Comparison of ENCODE assay signal across 2 cellular contexts in genomic region chr18:36714476-36714875, GRCh38.
TF ChIP-seq lines count a peak whose summit lies in the region.

No MANE protein-coding gene starts in this region.

TF ChIP-seq in GM23338, 12 proteins besides CTCF, POLR2A, EP300 and RAD21 (continued from another document):
- no peak for TF ChIP-seq REST (IDR thresholded peaks at IDR 0.05; ENCODE audit: unreplicated experiment)
- TF ChIP-seq ZNF331 (CRISPR knock-in tag; IDR thresholded peaks at IDR 0.05; ENCODE audit: low read depth), result no peak
- no peak for TF ChIP-seq ZNF462 (CRISPR knock-in tag; IDR thresholded peaks at IDR 0.05)
- TF ChIP-seq CREB1 (CRISPR knock-in tag; IDR thresholded peaks at IDR 0.05; ENCODE audit: low read depth), result no peak
- no peak for TF ChIP-seq POLR2AphosphoS5 (IDR thresholded peaks at IDR 0.05; ENCODE audit: low read depth)
- TF ChIP-seq, protein P1, sequence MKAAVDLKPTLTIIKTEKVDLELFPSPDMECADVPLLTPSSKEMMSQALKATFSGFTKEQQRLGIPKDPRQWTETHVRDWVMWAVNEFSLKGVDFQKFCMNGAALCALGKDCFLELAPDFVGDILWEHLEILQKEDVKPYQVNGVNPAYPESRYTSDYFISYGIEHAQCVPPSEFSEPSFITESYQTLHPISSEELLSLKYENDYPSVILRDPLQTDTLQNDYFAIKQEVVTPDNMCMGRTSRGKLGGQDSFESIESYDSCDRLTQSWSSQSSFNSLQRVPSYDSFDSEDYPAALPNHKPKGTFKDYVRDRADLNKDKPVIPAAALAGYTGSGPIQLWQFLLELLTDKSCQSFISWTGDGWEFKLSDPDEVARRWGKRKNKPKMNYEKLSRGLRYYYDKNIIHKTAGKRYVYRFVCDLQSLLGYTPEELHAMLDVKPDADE (IDR thresholded peaks at IDR 0.05), result no peak
- TF ChIP-seq NANOG (IDR thresholded peaks at IDR 0.05; ENCODE audit: borderline replicate concordance), result no peak
- TF ChIP-seq ZNF114 (CRISPR knock-in tag; IDR thresholded peaks at IDR 0.05), result no peak
- no peak for TF ChIP-seq EZH2 (IDR thresholded peaks at IDR 0.05; ENCODE audit: low read depth, unreplicated experiment)
- no peak for TF ChIP-seq STAT1 (IDR thresholded peaks at IDR 0.05; ENCODE audit: unreplicated experiment)
- TF ChIP-seq JUNB (IDR thresholded peaks at IDR 0.05; ENCODE audit: unreplicated experiment), result no peak
TF ChIP-seq in GM23338: peak in this region for 0.

TF ChIP-seq in K562, 482 proteins besides CTCF, POLR2A, EP300 and RAD21 (continued from another document):
- TF ChIP-seq ZNF639 (CRISPR knock-in tag; conservative IDR thresholded peaks at IDR 0.05 in 1 of 2, IDR thresholded peaks at IDR 0.05 in 1 of 2) (no peak), HNRNPL (IDR thresholded peaks at IDR 0.05; ENCODE audit: low read depth, low read length) (no peak), MED1 (CRISPR knock-in tag; IDR thresholded peaks at IDR 0.05; ENCODE audit: borderline replicate concordance) (no peak), PTTG1 (tag; IDR thresholded peaks at IDR 0.05; ENCODE audit: low read depth) (no peak), CBX1 (IDR thresholded peaks at IDR 0.05; ENCODE audit: low read depth) (no peak), NRF1 (conservative IDR thresholded peaks at IDR 0.05 in 1 of 2, IDR thresholded peaks at IDR 0.05 in 1 of 2) (no peak), TFAP4 (CRISPR knock-in tag; IDR thresholded peaks at IDR 0.05; ENCODE audit: borderline replicate concordance) (no peak), POLR3A (IDR thresholded peaks at IDR 0.05; ENCODE audit: borderline replicate concordance, extremely low read depth, insufficient read depth, insufficient read length) (no peak), CAMTA2 (CRISPR knock-in tag; conservative IDR thresholded peaks at IDR 0.05) (no peak), GATAD2A (IDR thresholded peaks at IDR 0.05) (no peak)
- TF ChIP-seq, protein P2, sequence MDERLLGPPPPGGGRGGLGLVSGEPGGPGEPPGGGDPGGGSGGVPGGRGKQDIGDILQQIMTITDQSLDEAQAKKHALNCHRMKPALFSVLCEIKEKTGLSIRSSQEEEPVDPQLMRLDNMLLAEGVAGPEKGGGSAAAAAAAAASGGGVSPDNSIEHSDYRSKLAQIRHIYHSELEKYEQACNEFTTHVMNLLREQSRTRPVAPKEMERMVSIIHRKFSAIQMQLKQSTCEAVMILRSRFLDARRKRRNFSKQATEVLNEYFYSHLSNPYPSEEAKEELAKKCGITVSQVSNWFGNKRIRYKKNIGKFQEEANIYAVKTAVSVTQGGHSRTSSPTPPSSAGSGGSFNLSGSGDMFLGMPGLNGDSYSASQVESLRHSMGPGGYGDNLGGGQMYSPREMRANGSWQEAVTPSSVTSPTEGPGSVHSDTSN (CRISPR knock-in tag; IDR thresholded peaks at IDR 0.05; ENCODE audit: low read depth), result no peak
- TF ChIP-seq, protein P2 (tag; conservative IDR thresholded peaks at IDR 0.05; ENCODE audit: low read depth), result no peak
- TF ChIP-seq, protein P3, sequence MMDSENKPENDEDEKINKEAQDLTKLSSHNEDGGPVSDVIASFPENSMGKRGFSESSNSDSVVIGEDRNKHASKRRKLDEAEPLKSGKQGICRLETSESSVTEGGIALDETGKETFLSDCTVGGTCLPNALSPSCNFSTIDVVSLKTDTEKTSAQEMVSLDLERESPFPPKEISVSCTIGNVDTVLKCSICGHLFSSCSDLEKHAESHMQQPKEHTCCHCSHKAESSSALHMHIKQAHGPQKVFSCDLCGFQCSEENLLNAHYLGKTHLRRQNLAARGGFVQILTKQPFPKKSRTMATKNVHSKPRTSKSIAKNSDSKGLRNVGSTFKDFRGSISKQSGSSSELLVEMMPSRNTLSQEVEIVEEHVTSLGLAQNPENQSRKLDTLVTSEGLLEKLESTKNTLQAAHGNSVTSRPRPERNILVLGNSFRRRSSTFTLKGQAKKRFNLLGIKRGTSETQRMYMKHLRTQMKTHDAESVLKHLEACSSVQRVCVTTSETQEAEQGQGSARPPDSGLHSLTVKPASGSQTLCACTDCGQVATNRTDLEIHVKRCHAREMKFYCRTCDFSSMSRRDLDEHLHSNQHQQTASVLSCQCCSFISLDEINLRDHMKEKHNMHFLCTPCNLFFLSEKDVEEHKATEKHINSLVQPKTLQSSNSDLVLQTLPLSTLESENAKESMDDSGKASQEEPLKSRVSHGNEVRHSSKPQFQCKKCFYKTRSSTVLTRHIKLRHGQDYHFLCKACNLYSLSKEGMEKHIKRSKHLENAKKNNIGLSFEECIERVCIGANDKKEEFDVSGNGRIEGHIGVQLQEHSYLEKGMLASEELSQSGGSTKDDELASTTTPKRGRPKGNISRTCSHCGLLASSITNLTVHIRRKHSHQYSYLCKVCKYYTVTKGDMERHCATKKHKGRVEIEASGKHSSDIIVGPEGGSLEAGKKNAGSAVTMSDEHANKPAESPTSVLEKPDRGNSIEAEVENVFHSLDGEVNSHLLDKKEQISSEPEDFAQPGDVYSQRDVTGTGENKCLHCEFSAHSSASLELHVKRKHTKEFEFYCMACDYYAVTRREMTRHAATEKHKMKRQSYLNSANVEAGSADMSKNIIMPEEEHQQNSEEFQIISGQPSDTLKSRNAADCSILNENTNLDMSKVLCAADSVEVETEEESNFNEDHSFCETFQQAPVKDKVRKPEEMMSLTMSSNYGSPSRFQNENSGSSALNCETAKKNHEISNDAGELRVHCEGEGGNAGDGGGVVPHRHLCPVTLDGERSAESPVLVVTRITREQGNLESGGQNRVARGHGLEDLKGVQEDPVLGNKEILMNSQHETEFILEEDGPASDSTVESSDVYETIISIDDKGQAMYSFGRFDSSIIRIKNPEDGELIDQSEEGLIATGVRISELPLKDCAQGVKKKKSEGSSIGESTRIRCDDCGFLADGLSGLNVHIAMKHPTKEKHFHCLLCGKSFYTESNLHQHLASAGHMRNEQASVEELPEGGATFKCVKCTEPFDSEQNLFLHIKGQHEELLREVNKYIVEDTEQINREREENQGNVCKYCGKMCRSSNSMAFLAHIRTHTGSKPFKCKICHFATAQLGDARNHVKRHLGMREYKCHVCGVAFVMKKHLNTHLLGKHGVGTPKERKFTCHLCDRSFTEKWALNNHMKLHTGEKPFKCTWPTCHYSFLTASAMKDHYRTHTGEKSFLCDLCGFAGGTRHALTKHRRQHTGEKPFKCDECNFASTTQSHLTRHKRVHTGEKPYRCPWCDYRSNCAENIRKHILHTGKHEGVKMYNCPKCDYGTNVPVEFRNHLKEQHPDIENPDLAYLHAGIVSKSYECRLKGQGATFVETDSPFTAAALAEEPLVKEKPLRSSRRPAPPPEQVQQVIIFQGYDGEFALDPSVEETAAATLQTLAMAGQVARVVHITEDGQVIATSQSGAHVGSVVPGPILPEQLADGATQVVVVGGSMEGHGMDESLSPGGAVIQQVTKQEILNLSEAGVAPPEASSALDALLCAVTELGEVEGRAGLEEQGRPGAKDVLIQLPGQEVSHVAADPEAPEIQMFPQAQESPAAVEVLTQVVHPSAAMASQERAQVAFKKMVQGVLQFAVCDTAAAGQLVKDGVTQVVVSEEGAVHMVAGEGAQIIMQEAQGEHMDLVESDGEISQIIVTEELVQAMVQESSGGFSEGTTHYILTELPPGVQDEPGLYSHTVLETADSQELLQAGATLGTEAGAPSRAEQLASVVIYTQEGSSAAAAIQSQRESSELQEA (IDR thresholded peaks at IDR 0.05; ENCODE audit: low read depth), result no peak
- TF ChIP-seq, protein P4, sequence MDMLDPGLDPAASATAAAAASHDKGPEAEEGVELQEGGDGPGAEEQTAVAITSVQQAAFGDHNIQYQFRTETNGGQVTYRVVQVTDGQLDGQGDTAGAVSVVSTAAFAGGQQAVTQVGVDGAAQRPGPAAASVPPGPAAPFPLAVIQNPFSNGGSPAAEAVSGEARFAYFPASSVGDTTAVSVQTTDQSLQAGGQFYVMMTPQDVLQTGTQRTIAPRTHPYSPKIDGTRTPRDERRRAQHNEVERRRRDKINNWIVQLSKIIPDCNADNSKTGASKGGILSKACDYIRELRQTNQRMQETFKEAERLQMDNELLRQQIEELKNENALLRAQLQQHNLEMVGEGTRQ (CRISPR knock-in tag; IDR thresholded peaks at IDR 0.05), result no peak
